Comparison of ENCODE assay signal across 10 cellular contexts in genomic region chr9:73344060-73344459, GRCh38.
"Had no signal": no experiment of that assay in that cellular context is flagged by ENCODE, and none has a peak within 500 bp of the region (broad histone marks: within the 10 kb centered on the region; RNA-seq: fewer than 3 reads in every experiment).

No MANE protein-coding gene starts in this region.

- FAIRE-seq: H1, HTR-8/SVneo had no signal

- H3K9me3 ChIP-seq: HAP-1 had no signal

- H3K27ac ChIP-seq: KMS-11 had no signal

- H3K4me3 ChIP-seq: GM23338, HAP-1 had no signal

- ATAC-seq: GM23338, HCT116 had no signal

- H3K4me2 ChIP-seq: GM23338, KMS-11 had no signal

- DNase-seq: H7, HFFc6, Karpas-422, KBM-7 had no signal

- H2AFZ ChIP-seq: GM23338 had no signal

- H3K4me1 ChIP-seq: HAP-1 had no signal

- H3K9ac ChIP-seq: KMS-11 had no signal

- H3K36me3 ChIP-seq: HAP-1 had no signal
